ENCODE assay signal across 22 cellular contexts in the genomic region with DNA sequence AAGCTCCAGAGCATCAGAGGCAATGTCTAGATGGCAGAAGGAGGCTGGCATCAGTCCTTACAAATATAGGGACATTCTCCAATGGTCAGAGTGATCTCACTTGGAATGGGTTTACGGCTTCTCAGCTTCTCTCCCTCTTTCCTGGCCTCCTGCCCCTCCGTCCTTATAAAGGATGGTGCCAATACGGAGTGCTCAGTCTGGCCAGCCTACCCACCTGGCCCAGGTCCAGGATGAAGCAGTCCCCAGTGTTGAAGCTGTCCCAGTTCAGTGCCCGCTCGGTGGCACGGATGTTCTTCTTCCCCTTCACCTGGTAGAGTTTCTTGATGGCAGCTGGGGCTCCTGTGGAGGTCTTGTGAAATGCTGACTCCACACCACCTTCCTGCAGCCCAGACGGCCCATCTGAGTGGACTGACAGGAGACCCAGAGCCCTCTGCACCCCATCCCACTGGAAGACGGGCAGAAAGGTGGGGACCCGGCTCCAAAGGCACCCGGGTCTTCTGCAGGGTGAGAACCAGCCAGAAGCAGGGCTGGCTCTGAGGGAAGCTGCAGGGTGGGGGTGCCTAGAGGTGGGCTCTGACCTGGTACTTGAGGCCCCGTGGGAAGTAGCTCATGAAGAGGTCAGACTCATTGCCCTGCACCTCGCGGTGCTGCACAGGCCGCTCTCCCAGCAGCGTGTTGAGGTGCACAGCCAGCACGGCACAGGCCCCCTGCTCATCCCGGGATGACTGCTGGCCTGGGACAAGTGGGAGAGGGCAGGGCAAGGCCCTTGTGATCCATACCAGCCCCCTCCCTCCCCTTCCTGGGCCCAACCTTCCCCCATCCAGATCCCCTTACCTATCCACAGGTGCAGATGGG. TPM values are rescaled to one million over a fixed set of nuclear protein-coding genes. Genes with fewer than 3 reads are reported as not detected.
A peak's percentile ranks its signal among the peaks of the same experiment; 100 is the strongest.
DNase-seq lines count a peak whose midpoint lies in the region; ATAC-seq and TF ChIP-seq lines count a peak whose summit lies in the region.
"Had no signal": no experiment of that assay in that cellular context is flagged by ENCODE, and none has a peak within 500 bp of the region (broad histone marks: within the 10 kb centered on the region; RNA-seq: fewer than 3 reads in every experiment).

No MANE protein-coding gene starts in this region.

- intact Hi-C loops in HCT116 (cut with micrococcal nuclease) (no loop called here), prostate gland (cut with DNase I) (no loop called here)

- no peak overlapping the region for H3K4me3 ChIP-seq in BLaER1
- no peak overlapping the region for H3K4me3 ChIP-seq in HCT116 (replicated peaks in 1 of 2; ENCODE audit: low read depth in 1 of 2, low read length in 2 of 2)
- no peak overlapping the region for H3K4me3 ChIP-seq in prostate gland
- H3K4me3 ChIP-seq: body of pancreas, right atrium auricular region had no signal

- H3K4me1 ChIP-seq in BLaER1 (peaks cover 45% of the 10 kb centered on the region), HCT116 (ENCODE audit: control insufficient read depth in 1 of 2, insufficient read depth in 2 of 2, low read length in 2 of 2) (peaks cover 0 to 6% of the 10 kb centered on the region in 2 experiments; a peak in 2 of 4 replicates), prostate gland (replicated peaks) (peaks cover 4% of the 10 kb centered on the region)
- H3K4me1 ChIP-seq: right atrium auricular region had no signal

- TF ChIP-seq CTCF in HCT116 (IDR thresholded peaks at IDR 0.05 in 2 of 3, conservative IDR thresholded peaks at IDR 0.05 in 1 of 3; ENCODE audit: borderline replicate concordance in 1 of 3, insufficient read depth in 1 of 3, low read depth in 2 of 3, low read length in 2 of 3) (no peak), prostate gland (IDR thresholded peaks at IDR 0.05) (no peak)

- H3K9me3 ChIP-seq in BLaER1 = peaks cover 9% of the 10 kb centered on the region; the same call in 1 of the 2 replicates
- H3K9me3 ChIP-seq in HCT116 (ENCODE audit: control insufficient read depth in 1 of 2, insufficient read depth in 1 of 2, low read depth in 1 of 2, low read length in 2 of 2) = peaks cover 0 to 4% of the 10 kb centered on the region in 2 experiments; a peak in 1 of 4 replicates
- no peaks in the 10 kb centered on the region for H3K9me3 ChIP-seq in prostate gland
- H3K9me3 ChIP-seq: body of pancreas had no signal

- 0 out of 2 replicates have a peak overlapping the region, but pooled peaks have one; percentile 48 for H3K9ac ChIP-seq in BLaER1
- H3K9ac ChIP-seq in HCT116 (ENCODE audit: low read length) = no peak overlapping the region

- H4K20me1 ChIP-seq in BLaER1 (no peaks in the 10 kb centered on the region), HCT116 (ENCODE audit: insufficient read depth) (no peaks in the 10 kb centered on the region)

- POLR2A ChIA-PET in HCT116 (lab: Charles Lee) = no interaction called here

- H3K9me2 ChIP-seq in HCT116 (ENCODE audit: insufficient read depth) = no peaks in the 10 kb centered on the region

- CTCF ChIA-PET in HCT116 (lab: Charles Lee) = interaction anchor here (1.1 kb wide), 1 partner anchor 9 kb away, joined by 3 read pairs; no protein-coding TSS in a partner anchor

- H2AFZ ChIP-seq in HCT116 (ENCODE audit: low read depth, low read length, poor library complexity, severe bottlenecking) = no peak overlapping the region

- WGBS in prostate gland = 60% methylated on average over 16 of the region's 17 CpGs

- TSS peak; percentile 14 for BruUV-seq in HCT116 (replicated peaks; lab: Mats Ljungman, UMichigan)

- DNase-seq in HCT116 (ENCODE audit: low read depth, low spot score) = no peak
- peak; percentile 92 for DNase-seq in cerebellar cortex (ENCODE audit: low spot score)
- peak; percentile 51 for DNase-seq in prostate gland (ENCODE audit: low spot score)
- no peak for DNase-seq in stimulated activated CD8-positive, alpha-beta memory T cell treated with anti-CD3 and anti-CD28 coated beads, Interleukin-4, amount 100 ng/mL, for 48 hours
- no peak for DNase-seq in ecto neural progenitor cell (ENCODE audit: low spot score)
- DNase-seq: activated CD4-positive, alpha-beta T cell treated with anti-CD3 and anti-CD28 coated beads, Interleukin-2, amount 10 ng/mL, durations not matched to agents 7 days and 5 days; activated naive CD8-positive, alpha-beta T cell treated with anti-CD3 and anti-CD28 coated beads, Interleukin-2, amount 50 U/mL, for 24 hours; CD4-positive, alpha-beta memory T cell; cortex of kidney; HFFc6; NCI-H1694; NCI-H774; SIG-M5 had no signal

- ATAC-seq in HCT116 = no peak
- ATAC-seq in GM21381 (IDR thresholded peaks at IDR 0.05; ENCODE audit: unreplicated experiment) = no peak
- no peak for ATAC-seq in GM18505 (IDR thresholded peaks at IDR 0.05; ENCODE audit: unreplicated experiment)
- ATAC-seq: activated naive CD8-positive, alpha-beta T cell treated with anti-CD3 and anti-CD28 coated beads, Interleukin-2, amount 50 U/mL, for 24 hours; body of pancreas had no signal

- H3K36me3 ChIP-seq in BLaER1 = peaks cover 56% of the 10 kb centered on the region
- peaks cover 12 to 19% of the 10 kb centered on the region in 2 experiments; a peak in 3 of 4 replicates for H3K36me3 ChIP-seq in HCT116 (ENCODE audit: control insufficient read depth in 1 of 2, insufficient read depth in 2 of 2, low read length in 2 of 2)
- no peaks in the 10 kb centered on the region for H3K36me3 ChIP-seq in prostate gland
- H3K36me3 ChIP-seq: right atrium auricular region had no signal

- TF ChIP-seq POLR2A in HCT116 (IDR thresholded peaks at IDR 0.05; ENCODE audit: borderline replicate concordance, extremely low read depth, insufficient read depth, insufficient read length) (no peak), prostate gland (IDR thresholded peaks at IDR 0.05) (no peak), GM18505 (IDR thresholded peaks at IDR 0.05; ENCODE audit: borderline replicate concordance, extremely low read depth, insufficient read depth, insufficient read length) (no peak)

- peak overlapping the region; percentile 78 for H3K27ac ChIP-seq in BLaER1
- no peak overlapping the region for H3K27ac ChIP-seq in HCT116 (ENCODE audit: low read depth, low read length)
- peak overlapping the region; percentile 19 to 20 for H3K27ac ChIP-seq in prostate gland
- H3K27ac ChIP-seq: body of pancreas, right atrium auricular region had no signal

- TF ChIP-seq RAD21 in HCT116 (IDR thresholded peaks at IDR 0.05; ENCODE audit: low read depth) = no peak

- H3K79me2 ChIP-seq in HCT116 (ENCODE audit: insufficient read depth, low read length) = peaks cover 30% of the 10 kb centered on the region

- peak overlapping the region; percentile 65 for H3K4me2 ChIP-seq in BLaER1
- no peak overlapping the region for H3K4me2 ChIP-seq in HCT116 (ENCODE audit: low read length)

- H3K27me3 ChIP-seq in BLaER1 (no peaks in the 10 kb centered on the region), HCT116 (ENCODE audit: insufficient read depth, low read length) (no peaks in the 10 kb centered on the region), prostate gland (replicated peaks; ENCODE audit: insufficient read depth) (no peaks in the 10 kb centered on the region)
- H3K27me3 ChIP-seq: body of pancreas, right atrium auricular region had no signal

- RAD21 ChIA-PET in HCT116 (lab: Charles Lee; ENCODE audit: low non-redundant PET in 1 of 2, low total read pairs in 2 of 2, uncharacterized antibody in 2 of 2, unreplicated experiment in 2 of 2) = no interaction called here

TF ChIP-seq in HCT116, 20 proteins besides CTCF, POLR2A, EP300 and RAD21 (continues in another document):
- no peak for TF ChIP-seq SIN3A (IDR thresholded peaks at IDR 0.05; ENCODE audit: low read depth)
- no peak for TF ChIP-seq EGR1 (IDR thresholded peaks at IDR 0.05; ENCODE audit: low read depth)
- TF ChIP-seq, protein P1, sequence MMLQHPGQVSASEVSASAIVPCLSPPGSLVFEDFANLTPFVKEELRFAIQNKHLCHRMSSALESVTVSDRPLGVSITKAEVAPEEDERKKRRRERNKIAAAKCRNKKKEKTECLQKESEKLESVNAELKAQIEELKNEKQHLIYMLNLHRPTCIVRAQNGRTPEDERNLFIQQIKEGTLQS (IDR thresholded peaks at IDR 0.05) = no peak
- TF ChIP-seq SRF (IDR thresholded peaks at IDR 0.05; ENCODE audit: low read depth) = no peak
- no peak for TF ChIP-seq ZFX (IDR thresholded peaks at IDR 0.05)
- no peak for TF ChIP-seq ELF1 (IDR thresholded peaks at IDR 0.05; ENCODE audit: borderline replicate concordance, low read depth)
- no peak for TF ChIP-seq SP1 (IDR thresholded peaks at IDR 0.05; ENCODE audit: low read depth)
- TF ChIP-seq REST (IDR thresholded peaks at IDR 0.05; ENCODE audit: low read depth) = no peak

RNA-seq across cellular contexts. Expression of gene CAPG, which starts 9.0 kb away (rescaled TPM):
- total RNA-seq in HCT116 (2021; ENCODE audit: unreplicated experiment) (223 TPM), prostate gland (10 to 100 TPM; 80.7 to 96.1 TPM)
- 360 and 395 TPM in 2 replicates for polyA plus RNA-seq in HCT116 (2012)

RNA-seq across cellular contexts. Expression of gene SH2D6, which starts 17.3 kb away (rescaled TPM):
- total RNA-seq in HCT116 (2021; ENCODE audit: unreplicated experiment) (2.7 TPM), prostate gland (1 to 10 TPM in 1 of 2 donors, under 1 TPM in 1; 0.23 to 1.8 TPM)
- 0.51 and 1.1 TPM in 2 replicates for polyA plus RNA-seq in HCT116 (2012)
- total RNA-seq: glomerular endothelial cell, kidney epithelial cell, lung microvascular endothelial cell, right atrium auricular region, urinary bladder had no signal
- polyA plus RNA-seq: CD4-positive, alpha-beta memory T cell had no signal

RNA-seq across cellular contexts. Expression of gene ELMOD3, which starts 46.6 kb away (rescaled TPM):
- total RNA-seq in HCT116 (2021; ENCODE audit: unreplicated experiment) (9.2 TPM), prostate gland (10 to 100 TPM; 31.6 to 32.1 TPM)
- polyA plus RNA-seq in HCT116 (2012) = 9.2 and 9.7 TPM in 2 replicates

RNA-seq across cellular contexts. Expression of gene RETSAT, which starts 46.9 kb away (rescaled TPM):
- total RNA-seq in HCT116 (2021; ENCODE audit: unreplicated experiment) = 59.7 TPM
- 58.9 and 62.2 TPM in 2 replicates for polyA plus RNA-seq in HCT116 (2012)
- total RNA-seq in prostate gland = 10 to 100 TPM; 51.1 to 72.6 TPM

Comparison
In these comparisons a context has a peak if more than half of its experiments do, and no peak if none do; other contexts are left out.
1. DNase-seq: peak in cerebellar cortex (single experiment) and prostate gland (single experiment); none in HCT116 (single experiment), stimulated activated CD8-positive, alpha-beta memory T cell treated with anti-CD3 and anti-CD28 coated beads, Interleukin-4, amount 100 ng/mL, for 48 hours (single experiment) and ecto neural progenitor cell (single experiment).